In the genomic region with DNA sequence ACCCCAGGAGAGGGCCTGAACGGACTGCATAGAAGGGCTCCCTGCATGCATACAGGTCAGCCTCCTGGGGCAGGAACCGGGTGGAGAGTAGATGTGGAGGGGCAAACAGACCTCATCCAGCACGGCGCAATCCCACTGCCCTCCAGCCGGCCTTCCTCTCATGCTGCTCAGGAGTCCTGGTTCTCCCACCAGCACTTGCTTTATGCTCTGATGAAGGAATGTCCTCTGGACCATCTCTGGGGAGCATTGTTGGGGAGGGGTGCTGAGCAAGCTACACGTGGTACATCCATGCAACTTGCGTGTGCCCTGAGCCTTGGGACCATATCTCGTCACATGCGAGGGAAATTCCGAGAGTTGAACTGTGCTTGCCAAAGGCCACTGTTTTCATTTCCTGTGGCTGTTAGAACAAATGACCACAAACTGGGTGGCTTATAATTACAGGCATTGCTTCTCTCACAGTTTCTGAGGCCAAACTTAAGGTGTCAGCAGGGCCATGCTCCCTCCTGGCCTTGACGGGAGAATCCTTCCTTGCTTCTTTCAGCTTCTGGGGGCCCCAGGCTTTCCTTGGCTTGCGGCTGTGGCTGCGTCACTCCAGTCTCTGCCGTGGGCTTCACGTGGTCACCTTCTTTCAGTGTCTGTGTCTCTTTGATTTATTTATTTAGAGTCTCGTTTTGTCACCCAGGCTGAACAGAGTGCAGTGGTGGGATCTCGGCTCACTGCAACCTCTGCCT, we compare ENCODE assay signal across 2 cellular contexts.
TF ChIP-seq lines count a peak whose summit lies in the region.

No MANE protein-coding gene starts in this region.

TF ChIP-seq in IMR-90, 13 proteins besides CTCF, POLR2A, EP300 and RAD21:
- TF ChIP-seq CHD1 (IDR thresholded peaks at IDR 0.05; ENCODE audit: low read depth, low read length) (no peak), CEBPB (IDR thresholded peaks at IDR 0.05; ENCODE audit: low read depth, low read length) (no peak), ELK1 (IDR thresholded peaks at IDR 0.05; ENCODE audit: borderline replicate concordance, low read depth, low read length) (no peak), SMC3 (IDR thresholded peaks at IDR 0.05; ENCODE audit: low read depth, low read length) (no peak), BHLHE40 (IDR thresholded peaks at IDR 0.05; ENCODE audit: low read depth, low read length) (no peak), RFX5 (IDR thresholded peaks at IDR 0.05; ENCODE audit: low read depth, low read length) (no peak), USF2 (IDR thresholded peaks at IDR 0.05; ENCODE audit: low read depth, low read length) (no peak), MAFK (IDR thresholded peaks at IDR 0.05; ENCODE audit: low read depth, low read length) (no peak), FOS (IDR thresholded peaks at IDR 0.05; ENCODE audit: low read depth, low read length) (no peak), MAZ (IDR thresholded peaks at IDR 0.05; ENCODE audit: borderline replicate concordance, low read depth, low read length) (no peak), RCOR1 (IDR thresholded peaks at IDR 0.05; ENCODE audit: insufficient replicate concordance, low read length) (no peak), MXI1 (IDR thresholded peaks at IDR 0.05; ENCODE audit: borderline replicate concordance, low read depth, low read length) (no peak), NFE2L2 (IDR thresholded peaks at IDR 0.05; ENCODE audit: low read depth, low read length) (no peak)

TF ChIP-seq in liver, 16 proteins besides CTCF, POLR2A, EP300 and RAD21:
- TF ChIP-seq, protein P1, sequence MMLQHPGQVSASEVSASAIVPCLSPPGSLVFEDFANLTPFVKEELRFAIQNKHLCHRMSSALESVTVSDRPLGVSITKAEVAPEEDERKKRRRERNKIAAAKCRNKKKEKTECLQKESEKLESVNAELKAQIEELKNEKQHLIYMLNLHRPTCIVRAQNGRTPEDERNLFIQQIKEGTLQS (IDR thresholded peaks at IDR 0.05): no peak
- TF ChIP-seq FOXA2 (IDR thresholded peaks at IDR 0.05): no peak
- peak; percentile 59 for TF ChIP-seq NR2F2 (IDR thresholded peaks at IDR 0.05)
